ENCODE assay signal across 20 cellular contexts in the genomic region with DNA sequence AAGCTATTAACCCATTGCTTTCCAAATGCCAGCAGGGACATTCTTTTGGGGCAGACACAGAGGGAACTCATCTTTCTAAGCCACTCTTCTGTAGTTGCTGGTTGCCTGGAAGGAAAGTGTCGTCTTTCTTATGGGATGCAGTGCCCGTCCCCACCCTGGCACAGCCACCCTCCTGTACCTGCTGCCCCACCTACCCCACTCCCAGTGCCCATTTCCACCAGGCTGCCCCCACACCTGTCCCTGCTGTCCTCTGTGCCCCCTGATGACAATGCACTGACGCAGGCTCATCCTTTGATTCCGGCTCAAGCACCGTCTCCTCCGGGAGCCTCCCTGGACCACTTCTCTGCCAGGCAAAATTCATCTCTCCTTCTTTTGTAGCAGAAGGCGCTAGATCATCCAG.
DNase-seq lines count a peak whose midpoint lies in the region; ATAC-seq and TF ChIP-seq lines count a peak whose summit lies in the region.
"Had no signal": no experiment of that assay in that cellular context is flagged by ENCODE, and none has a peak within 500 bp of the region (broad histone marks: within the 10 kb centered on the region; RNA-seq: fewer than 3 reads in every experiment).

No MANE protein-coding gene starts in this region.

- peak; percentile 15 for DNase-seq in activated CD8-positive, alpha-beta memory T cell treated with anti-CD3 and anti-CD28 coated beads for 24 hours
- no peak for DNase-seq in activated CD8-positive, alpha-beta memory T cell treated with anti-CD3 and anti-CD28 coated beads, Interleukin-2, amount 50 U/mL, for 48 hours
- DNase-seq in SK-N-MC (ENCODE audit: low read depth, low spot score) (no peak), endodermal cell (peak; percentile 21), smooth muscle cell (lab: John Stamatoyannopoulos, UW; ENCODE audit: unreplicated experiment) (no peak), NCI-H2029 treated with DMSO at 0.1 percent for 48 hours (lab: John Stamatoyannopoulos, UW) (no peak), NCI-H345 (lab: John Stamatoyannopoulos, UW) (no peak)
- DNase-seq: C1 segment of cervical spinal cord; Calu3; CD4-positive, alpha-beta memory T cell; COR-L47; DMS53; DMS79 treated with DMSO at 0.1 percent for 48 hours; GF-D8; H9 had no signal

- H3K36me3 Mint-ChIP-seq in endodermal cell (ENCODE audit: low read depth), result no peaks in the 10 kb centered on the region
- H3K36me3 Mint-ChIP-seq: CD4-positive, alpha-beta memory T cell had no signal

- 90 to 92% methylated on average over 4 to 7 of the region's 7 CpGs for WGBS in endodermal cell (ENCODE audit: insufficient coverage in 1 of 2, insufficient read length in 1 of 2), 2 experiments
- WGBS in smooth muscle cell (ENCODE audit: low lambda C conversion rate), result 94% methylated on average over 5 of the region's 7 CpGs

- H3K9me3 Mint-ChIP-seq in endodermal cell, result peaks cover 11% of the 10 kb centered on the region

- H3K4me3 Mint-ChIP-seq in endodermal cell, result no peak overlapping the region
- H3K4me3 Mint-ChIP-seq: B cell; CD4-positive, alpha-beta memory T cell; GM23338; H9 had no signal

- H3K4me3 ChIP-seq in SK-N-MC (no peak overlapping the region), endodermal cell (ENCODE audit: low read length) (no peak overlapping the region), smooth muscle cell (no peak overlapping the region)
- H3K4me3 ChIP-seq: GM23338 had no signal

- no peaks in the 10 kb centered on the region for H3K27me3 ChIP-seq in endodermal cell (ENCODE audit: control insufficient read depth, insufficient read depth, low read length, poor library complexity, severe bottlenecking)
- no peaks in the 10 kb centered on the region for H3K27me3 ChIP-seq in smooth muscle cell (ENCODE audit: low read depth)

- TF ChIP-seq CTCF in endodermal cell (conservative IDR thresholded peaks at IDR 0.05), result no peak
- no peak for TF ChIP-seq CTCF in smooth muscle cell (IDR thresholded peaks at IDR 0.05; ENCODE audit: borderline replicate concordance, insufficient read depth, poor library complexity, severe bottlenecking)

- no peaks in the 10 kb centered on the region for H3F3A ChIP-seq in smooth muscle cell (ENCODE audit: low read depth)

- peaks cover 2% of the 10 kb centered on the region for H3K27me3 Mint-ChIP-seq in endodermal cell (ENCODE audit: insufficient read depth)

- no peak overlapping the region for H3K4me2 ChIP-seq in smooth muscle cell
- H3K4me2 ChIP-seq: GM23338 had no signal

- H3K4me1 ChIP-seq in endodermal cell (ENCODE audit: control insufficient read depth, insufficient read depth, low read length), result no peaks in the 10 kb centered on the region
- H3K4me1 ChIP-seq in smooth muscle cell (ENCODE audit: low read depth), result peaks cover 11% of the 10 kb centered on the region

- peak overlapping the region; percentile 74; the same call in 1 of the 2 replicates for H3K27ac ChIP-seq in SK-N-MC
- H3K27ac ChIP-seq in endodermal cell (ENCODE audit: low read depth, low read length), result no peak overlapping the region
- peak overlapping the region; percentile 56 for H3K27ac ChIP-seq in smooth muscle cell (ENCODE audit: low read depth)
- H3K27ac ChIP-seq: 22Rv1 had no signal

- no peak overlapping the region for H3K27ac Mint-ChIP-seq in endodermal cell
- H3K27ac Mint-ChIP-seq: B cell, GM23338, H9 had no signal

- H3K79me2 ChIP-seq in smooth muscle cell (ENCODE audit: low read depth), result no peaks in the 10 kb centered on the region

- H3K9me3 ChIP-seq in SK-N-MC (ENCODE audit: low read depth, low read length) (no peaks in the 10 kb centered on the region), endodermal cell (ENCODE audit: control insufficient read depth, low read length) (peaks cover 8% of the 10 kb centered on the region), smooth muscle cell (replicated peaks; ENCODE audit: low read depth) (peaks cover 5% of the 10 kb centered on the region)

- no peaks in the 10 kb centered on the region for H3K36me3 ChIP-seq in SK-N-MC (ENCODE audit: insufficient read depth, low read length)
- no peaks in the 10 kb centered on the region for H3K36me3 ChIP-seq in endodermal cell (ENCODE audit: control insufficient read depth, insufficient read depth, low read length)
- no peaks in the 10 kb centered on the region for H3K36me3 ChIP-seq in smooth muscle cell (ENCODE audit: low read depth)

- no peak overlapping the region for H2AFZ ChIP-seq in smooth muscle cell (ENCODE audit: low read depth)
- H2AFZ ChIP-seq: GM23338 had no signal

- H3K4me1 Mint-ChIP-seq in endodermal cell, result no peaks in the 10 kb centered on the region
- H3K4me1 Mint-ChIP-seq: B cell had no signal

- no peak overlapping the region for H3K9ac ChIP-seq in SK-N-MC (ENCODE audit: insufficient read length)
- H3K9ac ChIP-seq in endodermal cell (ENCODE audit: extremely low read depth, low read length, poor library complexity, severe bottlenecking), result no peak overlapping the region
- no peak overlapping the region for H3K9ac ChIP-seq in smooth muscle cell (ENCODE audit: low read depth)

- no peak for ATAC-seq in HG03378 (IDR thresholded peaks at IDR 0.05; ENCODE audit: unreplicated experiment)
- ATAC-seq: GM23338, HCT116 had no signal

- no peaks in the 10 kb centered on the region for H4K20me1 ChIP-seq in smooth muscle cell (ENCODE audit: low read depth)

Comparison
In these comparisons a context has a peak if more than half of its experiments do, and no peak if none do; other contexts are left out.
1. DNase-seq: peak in activated CD8-positive, alpha-beta memory T cell treated with anti-CD3 and anti-CD28 coated beads for 24 hours (single experiment) and endodermal cell (single experiment); none in activated CD8-positive, alpha-beta memory T cell treated with anti-CD3 and anti-CD28 coated beads, Interleukin-2, amount 50 U/mL, for 48 hours (single experiment), SK-N-MC (single experiment), smooth muscle cell (single experiment), NCI-H2029 treated with DMSO at 0.1 percent for 48 hours (single experiment) and NCI-H345 (single experiment).